Comparison of ENCODE assay signal across 20 cellular contexts in the genomic region with DNA sequence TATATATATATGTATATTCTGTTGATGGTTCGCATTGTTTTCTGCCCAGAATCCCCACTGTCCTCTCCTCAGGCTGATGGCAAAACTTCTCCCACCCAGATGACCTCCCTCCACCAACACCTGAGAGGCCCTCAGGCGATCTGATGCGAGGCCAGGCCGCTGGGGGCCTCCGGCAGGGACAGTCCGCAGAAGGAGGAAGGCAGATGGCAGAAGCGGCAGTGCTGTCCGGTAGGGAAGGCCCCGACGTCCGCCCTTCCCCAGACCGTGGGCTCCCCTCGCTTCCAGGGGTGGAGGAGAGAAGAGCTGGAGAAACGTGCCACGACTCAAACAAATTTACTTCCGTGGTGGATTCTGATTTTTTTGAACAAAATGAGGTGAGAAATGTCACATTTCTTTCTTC.
DNase-seq lines count a peak whose midpoint lies in the region; ATAC-seq and TF ChIP-seq lines count a peak whose summit lies in the region.
"Had no signal": no experiment of that assay in that cellular context is flagged by ENCODE, and none has a peak within 500 bp of the region (broad histone marks: within the 10 kb centered on the region; RNA-seq: fewer than 3 reads in every experiment).

No MANE protein-coding gene starts in this region.

- peak overlapping the region; percentile 95 for H2AK5ac ChIP-seq in trophoblast cell (ENCODE audit: low read length)

- no peak for ATAC-seq in GM21528 (IDR thresholded peaks at IDR 0.05; ENCODE audit: low FRiP score, unreplicated experiment)
- ATAC-seq: CD8-positive, alpha-beta T cell had no signal

- H3K4me1 Mint-ChIP-seq in endodermal cell, result peaks cover 22% of the 10 kb centered on the region

- no peaks in the 10 kb centered on the region for H3K36me3 ChIP-seq in BLaER1 treated with 17β-estradiol and CSF1 and Interleukin-3, amounts not matched to agents 10 nM and 100 nM
- no peaks in the 10 kb centered on the region for H3K36me3 ChIP-seq in HEK293 (ENCODE audit: control insufficient read depth in 2 of 2, insufficient read depth in 1 of 2, low read length in 2 of 2)
- no peaks in the 10 kb centered on the region for H3K36me3 ChIP-seq in endodermal cell (ENCODE audit: control insufficient read depth, insufficient read depth, low read length)
- H3K36me3 ChIP-seq in trophoblast cell (ENCODE audit: control insufficient read depth in 1 of 2, insufficient read depth in 2 of 2, low read length in 2 of 2), result no peaks in the 10 kb centered on the region

- no peaks in the 10 kb centered on the region for H4K20me1 ChIP-seq in BLaER1 treated with 17β-estradiol and CSF1 and Interleukin-3, amounts not matched to agents 10 nM and 100 nM

- H3K14ac ChIP-seq in trophoblast cell (ENCODE audit: low read length), result no peak overlapping the region

- peak overlapping the region; percentile 77 for H2BK120ac ChIP-seq in trophoblast cell (ENCODE audit: insufficient read depth, low read length, poor library complexity)

- peaks cover under 1% of the 10 kb centered on the region for H3K36me3 Mint-ChIP-seq in endodermal cell (ENCODE audit: low read depth)
- H3K36me3 Mint-ChIP-seq: CD8-positive, alpha-beta T cell had no signal

- H3K79me2 ChIP-seq in trophoblast cell (ENCODE audit: control insufficient read depth, insufficient read depth, low read length, poor library complexity), result no peaks in the 10 kb centered on the region

- no peak overlapping the region for H3K4me3 Mint-ChIP-seq in endodermal cell
- H3K4me3 Mint-ChIP-seq: CD8-positive, alpha-beta T cell; IgD-negative memory B cell had no signal

- H3K27me3 ChIP-seq in BLaER1 treated with 17β-estradiol and CSF1 and Interleukin-3, amounts not matched to agents 10 nM and 100 nM, result no peaks in the 10 kb centered on the region
- H3K27me3 ChIP-seq in endodermal cell (ENCODE audit: control insufficient read depth, insufficient read depth, low read length, poor library complexity, severe bottlenecking), result no peaks in the 10 kb centered on the region
- no peaks in the 10 kb centered on the region for H3K27me3 ChIP-seq in trophoblast cell (ENCODE audit: insufficient read depth, low read length)

- H3K9me3 ChIP-seq in BLaER1 treated with 17β-estradiol and CSF1 and Interleukin-3, amounts not matched to agents 10 nM and 100 nM (replicated peaks in 1 of 11), result peaks cover 0 to 2% (median 0%) of the 10 kb centered on the region in 11 experiments; a peak in 6 of 22 replicates
- H3K9me3 ChIP-seq in HEK293 (ENCODE audit: control insufficient read depth, insufficient read depth, low read depth, low read length), result no peaks in the 10 kb centered on the region
- peaks cover 4% of the 10 kb centered on the region for H3K9me3 ChIP-seq in endodermal cell (ENCODE audit: control insufficient read depth, low read length)
- no peaks in the 10 kb centered on the region for H3K9me3 ChIP-seq in trophoblast cell (ENCODE audit: insufficient read depth, low read depth, low read length)

- H3K9ac ChIP-seq in BLaER1 treated with 17β-estradiol and CSF1 and Interleukin-3, amounts not matched to agents 10 nM and 100 nM, result peak overlapping the region in 4 of 11 experiments; percentile 1 to 44 (median 36); a peak in 5 of 22 replicates
- no peak overlapping the region for H3K9ac ChIP-seq in endodermal cell (ENCODE audit: extremely low read depth, low read length, poor library complexity, severe bottlenecking)
- H3K9ac ChIP-seq in trophoblast cell (ENCODE audit: low read length), result no peak overlapping the region
- H3K9ac ChIP-seq: KMS-11 had no signal

- H3K27ac Mint-ChIP-seq in endodermal cell, result peak overlapping the region; percentile 80
- H3K27ac Mint-ChIP-seq: CD8-positive, alpha-beta T cell; IgD-negative memory B cell had no signal

- no peak overlapping the region for H4K12ac ChIP-seq in trophoblast cell (ENCODE audit: low read depth, low read length)

- no peak overlapping the region for H2BK5ac ChIP-seq in trophoblast cell (ENCODE audit: low read depth, low read length, poor library complexity)

- H4K8ac ChIP-seq in trophoblast cell (ENCODE audit: low read depth, low read length), result no peak overlapping the region

- peaks cover under 1% of the 10 kb centered on the region for H3K27me3 Mint-ChIP-seq in endodermal cell (ENCODE audit: insufficient read depth)
- H3K27me3 Mint-ChIP-seq: IgD-negative memory B cell had no signal

- 92 to 96% methylated on average over 7 to 16 of the region's 16 CpGs for WGBS in endodermal cell (ENCODE audit: insufficient coverage in 1 of 2, insufficient read length in 1 of 2), 2 experiments
- no CpG with 5 or more reads among the region's 16 CpGs for WGBS in trophoblast cell (ENCODE audit: extremely low coverage, insufficient coverage, insufficient read length)

- no peak overlapping the region for H2AFZ ChIP-seq in trophoblast cell (ENCODE audit: insufficient read depth, low read length, poor library complexity)

- H3K23ac ChIP-seq in trophoblast cell (ENCODE audit: low read length), result no peak overlapping the region

- H3K27ac ChIP-seq in BLaER1 treated with 17β-estradiol and CSF1 and Interleukin-3, amounts not matched to agents 10 nM and 100 nM, result 0 out of 22 replicates have a peak overlapping the region, but pooled peaks of 1 of the 11 experiments have one; percentile 19
- H3K27ac ChIP-seq in HEK293 (ENCODE audit: extremely low read depth, low read depth, low read length), result no peak overlapping the region
- no peak overlapping the region for H3K27ac ChIP-seq in endodermal cell (ENCODE audit: low read depth, low read length)
- no peak overlapping the region for H3K27ac ChIP-seq in trophoblast cell (ENCODE audit: low read depth, low read length)
- H3K27ac ChIP-seq: C4-2B, KMS-11 had no signal

- H3K9me3 Mint-ChIP-seq in endodermal cell, result peaks cover 5% of the 10 kb centered on the region
- H3K9me3 Mint-ChIP-seq: IgD-negative memory B cell had no signal

- H3K79me1 ChIP-seq in trophoblast cell (ENCODE audit: low read length), result peaks cover 5% of the 10 kb centered on the region

- TF ChIP-seq CTCF in HEK293 (tag by site-specific recombination; IDR thresholded peaks at IDR 0.05) (no peak), endodermal cell (conservative IDR thresholded peaks at IDR 0.05) (no peak)

- DNase-seq in endodermal cell, result no peak
- DNase-seq in trophoblast cell, result peak in 1 of 2 donors; percentile 28
- no peak for DNase-seq in DMS153 (lab: John Stamatoyannopoulos, UW)
- no peak for DNase-seq in activated gamma-delta T cell treated with Interleukin-2 at 50 U/mL for 16 hours
- DNase-seq: CD8-positive, alpha-beta T cell; DMS 273 treated with DMSO at 0.1 percent for 48 hours; DMS79 treated with DMSO at 0.1 percent for 48 hours; NCI-H1048; NCI-H1417; NCI-H1694; NCI-H2029 treated with DMSO at 0.1 percent for 48 hours; NCI-H2227 treated with DMSO at 0.1 percent for 48 hours; NCI-H526 treated with DMSO at 0.1 percent for 48 hours; SHP77 had no signal

- no peak overlapping the region for H3K4me3 ChIP-seq in BLaER1 treated with 17β-estradiol and CSF1 and Interleukin-3, amounts not matched to agents 10 nM and 100 nM
- H3K4me3 ChIP-seq in HEK293 (ENCODE audit: low read depth, low read length) (no peak overlapping the region), endodermal cell (ENCODE audit: low read length) (no peak overlapping the region), trophoblast cell (ENCODE audit: low read depth, low read length) (no peak overlapping the region)

- no peak overlapping the region for H3K18ac ChIP-seq in trophoblast cell (ENCODE audit: low read length)

- no peak overlapping the region for H4K91ac ChIP-seq in trophoblast cell (ENCODE audit: low read depth, low read length)

- CTCF ChIA-PET in HEK293 (lab: Yijun Ruan, JAX), result interaction anchor here (0.6 to 3.0 kb wide), 7 partner anchors 34 to 701 kb away, joined by 3 to 30 read pairs (median 5); no protein-coding TSS in a partner anchor

- peak overlapping the region in 8 of 11 experiments; percentile 47 to 67 (median 55); a peak in 15 of 22 replicates for H3K4me2 ChIP-seq in BLaER1 treated with 17β-estradiol and CSF1 and Interleukin-3, amounts not matched to agents 10 nM and 100 nM
- no peak overlapping the region for H3K4me2 ChIP-seq in trophoblast cell (ENCODE audit: low read length)
- H3K4me2 ChIP-seq: KMS-11 had no signal

- POLR2A ChIA-PET in HEK293 (lab: Yijun Ruan, JAX), result interaction anchor here (1.2 kb wide), 1 partner anchor 102 kb away, joined by 3 read pairs; no protein-coding TSS in a partner anchor

- H3K4ac ChIP-seq in trophoblast cell (ENCODE audit: low read depth, low read length), result peak overlapping the region; percentile 55

- H3K4me1 ChIP-seq in BLaER1 treated with 17β-estradiol and CSF1 and Interleukin-3, amounts not matched to agents 10 nM and 100 nM, result peaks cover 12 to 38% (median 21%) of the 10 kb centered on the region in 10 experiments; a peak in 19 of 20 replicates
- H3K4me1 ChIP-seq in HEK293 (ENCODE audit: control insufficient read depth, insufficient read depth, low read length) (0 out of 2 replicates have a peak, but pooled peaks cover 2% of the 10 kb centered on the region), endodermal cell (ENCODE audit: control insufficient read depth, insufficient read depth, low read length) (no peaks in the 10 kb centered on the region), trophoblast cell (ENCODE audit: control insufficient read depth in 1 of 2, insufficient read depth in 2 of 2, low read length in 2 of 2) (peaks cover 5 to 6% of the 10 kb centered on the region in 2 experiments)

- H2BK12ac ChIP-seq in trophoblast cell (ENCODE audit: low read length), result peak overlapping the region; percentile 92

TF ChIP-seq in HEK293, 187 proteins besides CTCF, POLR2A, EP300 and RAD21:
- TF ChIP-seq ZNF658 (tag by site-specific recombination; IDR thresholded peaks at IDR 0.05), result no peak
- peak; percentile 14; the same call in 1 of the 2 replicates for TF ChIP-seq ZNF341 (tag by site-specific recombination; IDR thresholded peaks at IDR 0.05; ENCODE audit: low read depth)
TF ChIP-seq in HEK293: peak in this region for 1.
